In the genomic region with DNA sequence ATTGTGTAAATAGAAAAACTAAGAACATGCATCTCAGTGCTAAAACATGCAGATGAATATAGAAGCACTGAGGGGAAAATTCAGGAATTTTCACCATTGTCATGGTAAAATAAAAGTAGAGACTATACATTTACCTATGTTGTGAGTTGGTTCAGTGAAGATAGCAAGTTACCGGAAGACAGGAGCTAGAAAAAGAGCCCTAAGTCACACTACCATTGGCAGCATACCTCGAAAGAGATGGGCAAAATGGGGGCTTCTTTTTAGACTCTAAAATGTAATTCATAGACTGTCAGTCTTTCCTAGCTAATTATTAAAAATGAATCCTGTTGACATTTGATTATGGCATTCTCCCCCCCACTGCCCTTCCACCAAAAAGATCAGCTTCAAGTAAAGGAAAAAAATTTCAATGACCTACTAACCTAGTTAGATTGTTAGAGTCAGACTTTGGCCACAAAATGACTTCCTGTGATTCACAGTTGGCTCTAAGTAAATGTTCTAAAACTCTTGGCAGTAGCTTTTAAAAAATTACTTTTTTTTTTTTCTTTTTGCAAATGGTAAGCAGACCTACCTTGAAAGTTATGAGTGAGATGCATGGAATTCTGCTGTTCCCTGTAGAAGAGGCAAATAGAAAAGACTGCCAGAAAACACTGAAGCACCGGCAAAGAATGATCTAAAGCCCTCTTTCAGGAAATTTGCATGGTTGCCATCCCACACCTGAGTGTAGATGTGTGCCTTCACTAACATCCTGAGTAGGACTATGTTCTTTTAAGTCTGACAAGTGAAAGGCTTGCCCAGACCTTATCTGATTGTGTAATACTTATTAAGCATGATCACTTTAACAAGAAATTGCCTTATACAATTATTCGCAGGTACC, we compare ENCODE assay signal across 2 cellular contexts.
TF ChIP-seq lines count a peak whose summit lies in the region.

No MANE protein-coding gene starts in this region.

TF ChIP-seq in SK-N-SH, 30 proteins besides CTCF, POLR2A, EP300 and RAD21 (continued from another document and continues in another):
- TF ChIP-seq SIN3A (IDR thresholded peaks at IDR 0.05; ENCODE audit: borderline replicate concordance, low read depth, low read length) (no peak), RFX5 (IDR thresholded peaks at IDR 0.05; ENCODE audit: low read length) (no peak), PBX3 (IDR thresholded peaks at IDR 0.05) (peak; percentile 67), CHD2 (IDR thresholded peaks at IDR 0.05; ENCODE audit: low read length, partially characterized antibody) (no peak), FOXJ3 (CRISPR knock-in tag; IDR thresholded peaks at IDR 0.05) (no peak), RXRA (IDR thresholded peaks at IDR 0.05; ENCODE audit: borderline replicate concordance, low read depth) (peak; percentile 84), FOSL2 (IDR thresholded peaks at IDR 0.05; ENCODE audit: borderline replicate concordance, low read depth) (peak; percentile 84), ZBTB33 (IDR thresholded peaks at IDR 0.05; ENCODE audit: borderline replicate concordance, low read depth) (0 out of 2 replicates have a peak, but pooled peaks have one; percentile 8), MXI1 (IDR thresholded peaks at IDR 0.05; ENCODE audit: low read depth, low read length) (no peak), JUND (IDR thresholded peaks at IDR 0.05) (peak; percentile 83), GABPA (IDR thresholded peaks at IDR 0.05; ENCODE audit: low read depth) (no peak), TEAD4 (IDR thresholded peaks at IDR 0.05; ENCODE audit: borderline replicate concordance, insufficient read depth) (peak; percentile 90), TCF12 (IDR thresholded peaks at IDR 0.05) (peak; percentile 91), SMC3 (IDR thresholded peaks at IDR 0.05; ENCODE audit: low read depth, low read length) (no peak; the same call in 1 of the 2 replicates), FOXM1 (IDR thresholded peaks at IDR 0.05; ENCODE audit: low read depth) (peak; percentile 72; the same call in 1 of the 2 replicates)
- TF ChIP-seq, protein P1, sequence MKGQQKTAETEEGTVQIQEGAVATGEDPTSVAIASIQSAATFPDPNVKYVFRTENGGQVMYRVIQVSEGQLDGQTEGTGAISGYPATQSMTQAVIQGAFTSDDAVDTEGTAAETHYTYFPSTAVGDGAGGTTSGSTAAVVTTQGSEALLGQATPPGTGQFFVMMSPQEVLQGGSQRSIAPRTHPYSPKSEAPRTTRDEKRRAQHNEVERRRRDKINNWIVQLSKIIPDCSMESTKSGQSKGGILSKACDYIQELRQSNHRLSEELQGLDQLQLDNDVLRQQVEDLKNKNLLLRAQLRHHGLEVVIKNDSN (IDR thresholded peaks at IDR 0.05; ENCODE audit: borderline replicate concordance, low read depth), result no peak
- TF ChIP-seq, protein P2, sequence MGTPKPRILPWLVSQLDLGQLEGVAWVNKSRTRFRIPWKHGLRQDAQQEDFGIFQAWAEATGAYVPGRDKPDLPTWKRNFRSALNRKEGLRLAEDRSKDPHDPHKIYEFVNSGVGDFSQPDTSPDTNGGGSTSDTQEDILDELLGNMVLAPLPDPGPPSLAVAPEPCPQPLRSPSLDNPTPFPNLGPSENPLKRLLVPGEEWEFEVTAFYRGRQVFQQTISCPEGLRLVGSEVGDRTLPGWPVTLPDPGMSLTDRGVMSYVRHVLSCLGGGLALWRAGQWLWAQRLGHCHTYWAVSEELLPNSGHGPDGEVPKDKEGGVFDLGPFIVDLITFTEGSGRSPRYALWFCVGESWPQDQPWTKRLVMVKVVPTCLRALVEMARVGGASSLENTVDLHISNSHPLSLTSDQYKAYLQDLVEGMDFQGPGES (IDR thresholded peaks at IDR 0.05; ENCODE audit: low read depth, low read length), result no peak
- TF ChIP-seq, protein P3, sequence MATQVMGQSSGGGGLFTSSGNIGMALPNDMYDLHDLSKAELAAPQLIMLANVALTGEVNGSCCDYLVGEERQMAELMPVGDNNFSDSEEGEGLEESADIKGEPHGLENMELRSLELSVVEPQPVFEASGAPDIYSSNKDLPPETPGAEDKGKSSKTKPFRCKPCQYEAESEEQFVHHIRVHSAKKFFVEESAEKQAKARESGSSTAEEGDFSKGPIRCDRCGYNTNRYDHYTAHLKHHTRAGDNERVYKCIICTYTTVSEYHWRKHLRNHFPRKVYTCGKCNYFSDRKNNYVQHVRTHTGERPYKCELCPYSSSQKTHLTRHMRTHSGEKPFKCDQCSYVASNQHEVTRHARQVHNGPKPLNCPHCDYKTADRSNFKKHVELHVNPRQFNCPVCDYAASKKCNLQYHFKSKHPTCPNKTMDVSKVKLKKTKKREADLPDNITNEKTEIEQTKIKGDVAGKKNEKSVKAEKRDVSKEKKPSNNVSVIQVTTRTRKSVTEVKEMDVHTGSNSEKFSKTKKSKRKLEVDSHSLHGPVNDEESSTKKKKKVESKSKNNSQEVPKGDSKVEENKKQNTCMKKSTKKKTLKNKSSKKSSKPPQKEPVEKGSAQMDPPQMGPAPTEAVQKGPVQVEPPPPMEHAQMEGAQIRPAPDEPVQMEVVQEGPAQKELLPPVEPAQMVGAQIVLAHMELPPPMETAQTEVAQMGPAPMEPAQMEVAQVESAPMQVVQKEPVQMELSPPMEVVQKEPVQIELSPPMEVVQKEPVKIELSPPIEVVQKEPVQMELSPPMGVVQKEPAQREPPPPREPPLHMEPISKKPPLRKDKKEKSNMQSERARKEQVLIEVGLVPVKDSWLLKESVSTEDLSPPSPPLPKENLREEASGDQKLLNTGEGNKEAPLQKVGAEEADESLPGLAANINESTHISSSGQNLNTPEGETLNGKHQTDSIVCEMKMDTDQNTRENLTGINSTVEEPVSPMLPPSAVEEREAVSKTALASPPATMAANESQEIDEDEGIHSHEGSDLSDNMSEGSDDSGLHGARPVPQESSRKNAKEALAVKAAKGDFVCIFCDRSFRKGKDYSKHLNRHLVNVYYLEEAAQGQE (IDR thresholded peaks at IDR 0.05; ENCODE audit: low read depth, low read length), result no peak

TF ChIP-seq in endothelial cell of umbilical vein, 7 proteins besides CTCF, POLR2A, EP300 and RAD21 (continued from another document):
- TF ChIP-seq FOS (IDR thresholded peaks at IDR 0.05; ENCODE audit: borderline replicate concordance, insufficient read depth, low read length), result peak; percentile 62
- TF ChIP-seq, protein P4, sequence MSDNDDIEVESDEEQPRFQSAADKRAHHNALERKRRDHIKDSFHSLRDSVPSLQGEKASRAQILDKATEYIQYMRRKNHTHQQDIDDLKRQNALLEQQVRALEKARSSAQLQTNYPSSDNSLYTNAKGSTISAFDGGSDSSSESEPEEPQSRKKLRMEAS (IDR thresholded peaks at IDR 0.05; ENCODE audit: insufficient read depth, insufficient read length), result no peak
- no peak for TF ChIP-seq MYC (IDR thresholded peaks at IDR 0.05; ENCODE audit: low read depth, low read length)
- TF ChIP-seq POLR2AphosphoS5 (IDR thresholded peaks at IDR 0.05; ENCODE audit: insufficient read depth, low read depth, low read length), result peak; percentile 26
- TF ChIP-seq JUN (IDR thresholded peaks at IDR 0.05; ENCODE audit: borderline replicate concordance, insufficient read depth, insufficient read length, low read depth), result peak; percentile 62
- no peak for TF ChIP-seq GATA2 (IDR thresholded peaks at IDR 0.05; ENCODE audit: insufficient read depth, insufficient read length, low read depth, low read length)
